26 cellular contexts compared by ENCODE assay signal in genomic region chr4:12538162-12538561, GRCh38.
"Had no signal": no experiment of that assay in that cellular context is flagged by ENCODE, and none has a peak within 500 bp of the region (broad histone marks: within the 10 kb centered on the region; RNA-seq: fewer than 3 reads in every experiment).

No MANE protein-coding gene starts in this region.

- H3K4me3 Mint-ChIP-seq: mesothelial cell of epicardium; naive B cell; natural killer cell; nephron progenitor cell; stimulated activated memory B cell treated with anti-CD40 and anti-IgM and Interleukin-4, amounts not matched to agents 10 μg/mL and 1 μg/mL and 100 μg/mL, for 72 hours; stimulated activated naive CD8-positive, alpha-beta T cell treated with anti-CD3 and anti-CD28 coated beads, Interleukin-15, amount 100 ng/mL, for 72 hours; type B pancreatic cell had no signal

- H3K4me1 ChIP-seq: pancreas, prostate gland, sigmoid colon, spleen, tibial nerve, uterus had no signal

- H3K4me1 Mint-ChIP-seq: mesothelial cell of epicardium; naive B cell; natural killer cell; stimulated activated memory B cell treated with anti-CD40 and anti-IgM and Interleukin-4, amounts not matched to agents 10 μg/mL and 1 μg/mL and 100 μg/mL, for 72 hours; stimulated activated naive CD8-positive, alpha-beta T cell treated with anti-CD3 and anti-CD28 coated beads, Interleukin-15, amount 100 ng/mL, for 72 hours had no signal

- DNase-seq: hippocampal formation; kidney glomerular epithelial cell; left cardiac atrium; mesendoderm; naive B cell; natural killer cell; nephron progenitor cell; nucleus accumbens; posterior cingulate gyrus; retina; sigmoid colon; small intestine; spleen; stimulated activated CD4-positive, alpha-beta T cell treated with anti-CD3 and anti-CD28 coated beads, Interleukin-4, amount 100 ng/mL, for 4 hours; stimulated activated CD8-positive, alpha-beta memory T cell treated with anti-CD3 and anti-CD28 coated beads, Interleukin-4, amount 100 ng/mL, for 48 hours; stimulated activated naive CD4-positive, alpha-beta T cell treated with Interleukin-2 at 50 U/mL for 16 hours; stimulated activated naive CD8-positive, alpha-beta T cell treated with anti-CD3 and anti-CD28 coated beads, Interleukin-15, amount 100 ng/mL, for 72 hours; substantia nigra; uterus had no signal

- H3K27ac Mint-ChIP-seq: mesothelial cell of epicardium; naive B cell; natural killer cell; nephron progenitor cell; stimulated activated memory B cell treated with anti-CD40 and anti-IgM and Interleukin-4, amounts not matched to agents 10 μg/mL and 1 μg/mL and 100 μg/mL, for 72 hours; stimulated activated naive CD8-positive, alpha-beta T cell treated with anti-CD3 and anti-CD28 coated beads, Interleukin-15, amount 100 ng/mL, for 72 hours; type B pancreatic cell had no signal

- H3K9me3 Mint-ChIP-seq: mesothelial cell of epicardium; nephron progenitor cell; stimulated activated memory B cell treated with anti-CD40 and anti-IgM and Interleukin-4, amounts not matched to agents 10 μg/mL and 1 μg/mL and 100 μg/mL, for 72 hours; type B pancreatic cell had no signal

- H3K27me3 ChIP-seq: pancreas, sigmoid colon, spleen, tibial nerve, uterus had no signal

- H3K27me3 Mint-ChIP-seq: naive B cell; stimulated activated memory B cell treated with anti-CD40 and anti-IgM and Interleukin-4, amounts not matched to agents 10 μg/mL and 1 μg/mL and 100 μg/mL, for 72 hours; stimulated activated naive CD8-positive, alpha-beta T cell treated with anti-CD3 and anti-CD28 coated beads, Interleukin-15, amount 100 ng/mL, for 72 hours; type B pancreatic cell had no signal

- H3K36me3 ChIP-seq: pancreas, prostate gland, sigmoid colon, spleen, tibial nerve, uterus had no signal

- H3K36me3 Mint-ChIP-seq: mesothelial cell of epicardium; naive B cell; natural killer cell; stimulated activated memory B cell treated with anti-CD40 and anti-IgM and Interleukin-4, amounts not matched to agents 10 μg/mL and 1 μg/mL and 100 μg/mL, for 72 hours; type B pancreatic cell had no signal

- H3K9me3 ChIP-seq: pancreas, prostate gland, sigmoid colon, tibial nerve, uterus had no signal

- H3K4me3 ChIP-seq: lung, pancreas, prostate gland, sigmoid colon, spleen, tibial nerve, uterus had no signal

- H3K27ac ChIP-seq: pancreas, prostate gland, sigmoid colon, spleen, tibial nerve, uterus had no signal
